6 cellular contexts compared by ENCODE assay signal in the genomic region with DNA sequence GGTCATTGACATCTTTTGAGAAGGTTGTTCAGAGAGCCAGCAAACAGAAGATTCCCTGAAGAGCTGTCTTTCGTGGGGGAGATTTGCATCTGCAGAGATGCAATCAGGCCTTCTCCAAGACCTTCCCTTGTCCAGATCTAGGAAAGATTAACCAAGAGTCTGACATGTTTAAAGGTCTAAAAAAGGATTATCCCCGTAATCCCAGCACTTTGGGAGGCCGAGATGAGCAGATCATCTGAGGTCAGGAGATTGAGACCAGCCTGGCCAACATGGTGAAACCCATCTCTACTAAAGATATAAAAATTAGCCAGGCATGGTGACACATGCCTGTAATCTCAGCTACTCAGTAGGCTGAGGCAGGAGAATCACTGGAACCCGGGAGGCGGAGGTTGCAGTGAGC.
DNase-seq lines count a peak whose midpoint lies in the region; TF ChIP-seq lines count a peak whose summit lies in the region.
"Not testable (repeated sequence)": the region's sequence is repeated elsewhere in the genome, so short reads cannot be mapped to it uniquely, and the experiment has no call there.

No MANE protein-coding gene starts in this region.

- not testable (repeated sequence) for H3K27me3 Mint-ChIP-seq in activated T-cell treated with anti-CD3 and anti-CD28 coated beads, Interleukin-2, amount 50 U/mL, for 24 hours; neural progenitor cell (ENCODE audit: insufficient read depth, low read depth)

- DNase-seq in NCI-H82 (lab: John Stamatoyannopoulos, UW) (peak; percentile 100), WERI-Rb-1 (peak; percentile 99), neural progenitor cell (ENCODE audit: low spot score) (peak; percentile 8), retina (peak; percentile 52)
- DNase-seq in activated T-cell treated with anti-CD3 and anti-CD28 coated beads, Interleukin-2, amount 50 U/mL, for 24 hours, result peak; percentile 25

- H3K9me3 Mint-ChIP-seq in activated T-cell treated with anti-CD3 and anti-CD28 coated beads, Interleukin-2, amount 50 U/mL, for 24 hours; neural progenitor cell: not testable (repeated sequence)

- H3K4me2 ChIP-seq in neural progenitor cell, result not testable (repeated sequence)

- not testable (repeated sequence) for H2AFZ ChIP-seq in neural progenitor cell (replicated peaks)

- not testable (repeated sequence) for H3K4me1 ChIP-seq in HEK293 (ENCODE audit: control insufficient read depth, insufficient read depth, low read length); neural progenitor cell

- not testable (repeated sequence) for H3K4me1 Mint-ChIP-seq in activated T-cell treated with anti-CD3 and anti-CD28 coated beads, Interleukin-2, amount 50 U/mL, for 24 hours (ENCODE audit: low read depth); neural progenitor cell

- H3F3A ChIP-seq in neural progenitor cell (ENCODE audit: low read depth), result not testable (repeated sequence)

- POLR2A ChIA-PET in HEK293 (lab: Yijun Ruan, JAX), result not testable (repeated sequence)

- not testable (repeated sequence) for H4K20me1 ChIP-seq in neural progenitor cell (ENCODE audit: low read depth)

- H3K36me3 ChIP-seq in HEK293 (ENCODE audit: control insufficient read depth in 2 of 2, insufficient read depth in 1 of 2, low read length in 2 of 2); WERI-Rb-1; neural progenitor cell: not testable (repeated sequence)

- H3K27ac Mint-ChIP-seq in activated T-cell treated with anti-CD3 and anti-CD28 coated beads, Interleukin-2, amount 50 U/mL, for 24 hours; neural progenitor cell: not testable (repeated sequence)

- not testable (repeated sequence) for H3K4me3 Mint-ChIP-seq in activated T-cell treated with anti-CD3 and anti-CD28 coated beads, Interleukin-2, amount 50 U/mL, for 24 hours; neural progenitor cell

- H3K79me2 ChIP-seq in neural progenitor cell (ENCODE audit: low read depth), result not testable (repeated sequence)

- H3K27ac ChIP-seq in HEK293 (ENCODE audit: extremely low read depth, low read depth, low read length); WERI-Rb-1; neural progenitor cell: not testable (repeated sequence)

- not testable (repeated sequence) for H3K4me3 ChIP-seq in HEK293 (ENCODE audit: low read depth, low read length); WERI-Rb-1 (ENCODE audit: low read depth, low read length); neural progenitor cell

- TF ChIP-seq CTCF in HEK293 (tag by site-specific recombination; IDR thresholded peaks at IDR 0.05); WERI-Rb-1 (IDR thresholded peaks at IDR 0.05; ENCODE audit: low read depth, low read length); neural progenitor cell (IDR thresholded peaks at IDR 0.05): not testable (repeated sequence)

- H3K36me3 Mint-ChIP-seq in activated T-cell treated with anti-CD3 and anti-CD28 coated beads, Interleukin-2, amount 50 U/mL, for 24 hours (ENCODE audit: low read depth); neural progenitor cell: not testable (repeated sequence)

- CTCF ChIA-PET in HEK293 (lab: Yijun Ruan, JAX), result interaction anchor here (0.6 to 2.2 kb wide), 3 partner anchors 8 to 328 kb away, joined by 3 to 6 read pairs (median 3); no protein-coding TSS in a partner anchor

- H3K9me3 ChIP-seq in HEK293 (ENCODE audit: control insufficient read depth, insufficient read depth, low read depth, low read length); WERI-Rb-1 (ENCODE audit: severe bottlenecking); neural progenitor cell (ENCODE audit: low read depth): not testable (repeated sequence)

- H3K27me3 ChIP-seq in WERI-Rb-1 (ENCODE audit: insufficient read depth, low read depth, severe bottlenecking), result peaks cover 44% of the 10 kb centered on the region
- peaks cover 48% of the 10 kb centered on the region for H3K27me3 ChIP-seq in neural progenitor cell

- H3K9ac ChIP-seq in neural progenitor cell, result not testable (repeated sequence)

TF ChIP-seq in HEK293, 187 proteins besides CTCF, POLR2A, EP300 and RAD21:
- TF ChIP-seq ZNF521 (tag by site-specific recombination; IDR thresholded peaks at IDR 0.05), result peak; percentile 22; the same call in 1 of the 2 replicates

Comparison
In these comparisons a context has a peak if more than half of its experiments do, and no peak if none do; other contexts are left out.
1. DNase-seq: peak in every context shown above with its lines; median percentile 100 in NCI-H82; 99 in WERI-Rb-1; 52 in retina; 25 in activated T-cell treated with anti-CD3 and anti-CD28 coated beads, Interleukin-2, amount 50 U/mL, for 24 hours; 8 in neural progenitor cell.